In the genomic region with DNA sequence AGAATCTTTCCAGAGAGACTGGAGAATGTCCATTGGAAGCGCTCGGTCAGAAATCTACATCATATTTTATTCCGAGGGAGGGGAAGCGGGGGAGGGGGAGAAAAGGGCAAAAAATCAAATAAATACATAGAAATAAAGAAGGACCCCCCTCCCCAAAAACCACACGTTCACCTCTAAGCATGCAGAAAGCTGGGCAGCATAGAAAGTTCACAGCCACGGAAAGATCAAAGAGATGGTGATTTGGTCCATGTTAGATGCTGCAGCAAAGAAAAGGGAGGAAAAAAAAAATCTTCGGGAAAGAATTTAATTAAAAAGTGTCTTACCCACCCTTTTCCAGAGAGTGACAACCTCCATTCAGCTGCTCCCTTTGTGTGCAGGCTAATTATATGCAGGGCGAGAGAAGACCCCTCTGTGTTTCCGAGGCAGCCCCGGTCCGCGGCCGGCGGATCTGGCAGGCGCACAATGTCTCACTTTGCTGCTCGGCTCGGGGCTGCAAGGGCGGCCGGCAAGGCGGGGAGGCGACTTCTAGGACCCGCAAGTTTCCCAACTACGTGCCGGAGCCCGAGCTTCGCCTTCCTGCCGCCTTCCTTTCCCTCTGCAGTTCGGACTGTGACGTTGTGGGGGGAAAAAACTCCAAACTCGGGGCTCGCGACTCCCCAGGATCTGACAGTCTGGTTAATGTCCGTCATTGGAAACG, we compare ENCODE assay signal across 11 cellular contexts. TPM values are rescaled to one million over a fixed set of nuclear protein-coding genes. Genes with fewer than 3 reads are reported as not detected.
DNase-seq lines count a peak whose midpoint lies in the region; ATAC-seq, FAIRE-seq and TF ChIP-seq lines count a peak whose summit lies in the region.
"Had no signal": no experiment of that assay in that cellular context is flagged by ENCODE, and none has a peak within 500 bp of the region (broad histone marks: within the 10 kb centered on the region; RNA-seq: fewer than 3 reads in every experiment).

No MANE protein-coding gene starts in this region.

- H3K4ac ChIP-seq in IMR-90 (ENCODE audit: low read depth, low read length) = no peak overlapping the region

- DNase-seq in A549 (ENCODE audit: low read depth in 1 of 2, low spot score in 1 of 2) (no peak), IMR-90 (no peak), endothelial cell (ENCODE audit: low spot score) (peak; percentile 54), midbrain (lab: John Stamatoyannopoulos, UW) (peak; percentile 17), DMS153 treated with DMSO at 0.1 percent for 48 hours (lab: John Stamatoyannopoulos, UW; ENCODE audit: unreplicated experiment) (no peak), GM19239 (ENCODE audit: insufficient read length, low spot score) (no peak), UCSD-AML1 (lab: John Stamatoyannopoulos, UW; ENCODE audit: unreplicated experiment) (no peak)
- no peak for DNase-seq in activated naive CD4-positive, alpha-beta T cell treated with anti-CD3 and anti-CD28 coated beads, Interleukin-2, amount 10 ng/mL, durations not matched to agents 7 days and 5 days

- dilution Hi-C loops in IMR-90 (cut with HindIII; ENCODE audit: low sequenced_read_pairs, unreplicated experiment) = no loop called here

- H3K27me3 ChIP-seq in IMR-90 (ENCODE audit: control insufficient read depth, insufficient read depth, low read length) = peaks cover 42% of the 10 kb centered on the region

- H3K4me3 ChIP-seq in A549 (no peak overlapping the region), IMR-90 (ENCODE audit: insufficient read depth, low read depth, low read length) (peak overlapping the region; percentile 27; the same call in 1 of the 2 replicates)
- H3K4me3 ChIP-seq: adrenal gland had no signal

- H2BK5ac ChIP-seq in IMR-90 (ENCODE audit: low read depth, low read length, poor library complexity, severe bottlenecking) = no peak overlapping the region

- no peaks in the 10 kb centered on the region for H3K9me3 Mint-ChIP-seq in endothelial cell (ENCODE audit: unreplicated experiment)
- no peaks in the 10 kb centered on the region for H3K9me3 Mint-ChIP-seq in activated naive CD4-positive, alpha-beta T cell treated with anti-CD3 and anti-CD28 coated beads, Interleukin-2, amount 10 ng/mL, durations not matched to agents 7 days and 5 days

- no peak overlapping the region for H3K14ac ChIP-seq in IMR-90 (replicated peaks; ENCODE audit: low read depth, low read length)

- no peak overlapping the region for H4K91ac ChIP-seq in IMR-90 (ENCODE audit: insufficient read depth, low read depth, low read length)

- H3K9ac ChIP-seq in IMR-90 (ENCODE audit: low read depth, low read length) = no peak overlapping the region

- WGBS in A549 (ENCODE audit: missing lambda C conversion rate) = 9% methylated on average over 34 of the region's 34 CpGs
- 7% methylated on average over 3 of the region's 34 CpGs; no CpG with 5 or more reads in 1 of the 2 experiments for WGBS in IMR-90 (ENCODE audit: extremely low coverage in 2 of 2, insufficient read length in 1 of 2), 2 experiments

- no peak overlapping the region for H3K23ac ChIP-seq in IMR-90 (ENCODE audit: low read depth, low read length)

- H3K9me3 ChIP-seq in A549 = no peaks in the 10 kb centered on the region
- no peaks in the 10 kb centered on the region for H3K9me3 ChIP-seq in IMR-90 (ENCODE audit: control insufficient read depth, insufficient read depth, low read length)
- H3K9me3 ChIP-seq: adrenal gland had no signal

- no peak overlapping the region for H4K5ac ChIP-seq in IMR-90 (ENCODE audit: low read depth, low read length)

- no peak overlapping the region for H2BK20ac ChIP-seq in IMR-90 (ENCODE audit: low read depth, low read length)

- no peaks in the 10 kb centered on the region for H3K4me1 ChIP-seq in A549
- no peaks in the 10 kb centered on the region for H3K4me1 ChIP-seq in IMR-90 (ENCODE audit: control insufficient read depth, insufficient read depth, low read length)
- H3K4me1 ChIP-seq: adrenal gland had no signal

- H4K20me1 ChIP-seq in IMR-90 (ENCODE audit: insufficient read depth, low read length) = no peaks in the 10 kb centered on the region

- TF ChIP-seq EP300 in A549 (IDR thresholded peaks at IDR 0.05) = no peak

- BruUV-seq in IMR-90 (replicated peaks; lab: Mats Ljungman, UMichigan) = no TSS peak

- peaks cover 26% of the 10 kb centered on the region for H3K27me3 Mint-ChIP-seq in endothelial cell (ENCODE audit: unreplicated experiment)
- peaks cover 60% of the 10 kb centered on the region for H3K27me3 Mint-ChIP-seq in activated naive CD4-positive, alpha-beta T cell treated with anti-CD3 and anti-CD28 coated beads, Interleukin-2, amount 10 ng/mL, durations not matched to agents 7 days and 5 days

- no peak overlapping the region for H3K56ac ChIP-seq in IMR-90 (ENCODE audit: extremely low read depth, insufficient read depth, low read length)

- peaks cover 11% of the 10 kb centered on the region for H3K4me1 Mint-ChIP-seq in endothelial cell (ENCODE audit: unreplicated experiment)
- H3K4me1 Mint-ChIP-seq in activated naive CD4-positive, alpha-beta T cell treated with anti-CD3 and anti-CD28 coated beads, Interleukin-2, amount 10 ng/mL, durations not matched to agents 7 days and 5 days = no peaks in the 10 kb centered on the region

- no peak overlapping the region for H2BK15ac ChIP-seq in IMR-90 (ENCODE audit: low read depth, low read length)

- intact Hi-C loops in IMR-90 (cut with micrococcal nuclease) = no loop called here

- no peaks in the 10 kb centered on the region for H3K79me1 ChIP-seq in IMR-90 (ENCODE audit: low read depth in 1 of 2, low read length in 2 of 2)

- in situ Hi-C loops in IMR-90 (cut with MboI; ENCODE audit: low sequenced_read_pairs) = no loop called here

- H3K4me2 ChIP-seq in A549 (peak overlapping the region; percentile 47; the same call in 1 of the 3 replicates), IMR-90 (ENCODE audit: low read depth, low read length) (peak overlapping the region; percentile 78; the same call in 1 of the 2 replicates)

- TF ChIP-seq CTCF in A549 (IDR thresholded peaks at IDR 0.05) (no peak), IMR-90 (conservative IDR thresholded peaks at IDR 0.05; ENCODE audit: low read depth, low read length) (no peak), endothelial cell (IDR thresholded peaks at IDR 0.05; ENCODE audit: unreplicated experiment) (no peak)

- H3K9me1 ChIP-seq in IMR-90 (ENCODE audit: insufficient read depth, low read length) = no peaks in the 10 kb centered on the region

- no peak overlapping the region for H3K27ac Mint-ChIP-seq in endothelial cell (ENCODE audit: unreplicated experiment)
- H3K27ac Mint-ChIP-seq in activated naive CD4-positive, alpha-beta T cell treated with anti-CD3 and anti-CD28 coated beads, Interleukin-2, amount 10 ng/mL, durations not matched to agents 7 days and 5 days = no peak overlapping the region

- H2BK120ac ChIP-seq in IMR-90 (ENCODE audit: low read depth, low read length) = no peak overlapping the region

- no peak overlapping the region for H2AK9ac ChIP-seq in IMR-90 (replicated peaks; ENCODE audit: low read depth, low read length, poor library complexity)

- FAIRE-seq in A549 (lab: Jason Lieb, UNC) = no peak
- no peak for FAIRE-seq in GM19239 (lab: Jason Lieb, UNC)
- FAIRE-seq: TTC549 had no signal

- no peaks in the 10 kb centered on the region for H3K36me3 Mint-ChIP-seq in endothelial cell (ENCODE audit: low read depth, unreplicated experiment)
- no peaks in the 10 kb centered on the region for H3K36me3 Mint-ChIP-seq in activated naive CD4-positive, alpha-beta T cell treated with anti-CD3 and anti-CD28 coated beads, Interleukin-2, amount 10 ng/mL, durations not matched to agents 7 days and 5 days

- ATAC-seq in A549 (peak in 1 of 2 experiments; percentile 49; a peak in 3 of 6 replicates), IMR-90 (ENCODE audit: low read depth) (peak; percentile 24; the same call in 1 of the 2 replicates)

- H3K27ac ChIP-seq in A549 = no peak overlapping the region
- no peak overlapping the region for H3K27ac ChIP-seq in IMR-90 (ENCODE audit: insufficient read depth, low read length)
- H3K27ac ChIP-seq: adrenal gland, C4-2B had no signal

- H2AK5ac ChIP-seq in IMR-90 (ENCODE audit: low read depth, low read length) = no peak overlapping the region

- H3K4me3 Mint-ChIP-seq in endothelial cell (ENCODE audit: unreplicated experiment) = peak overlapping the region; percentile 80
- no peak overlapping the region for H3K4me3 Mint-ChIP-seq in activated naive CD4-positive, alpha-beta T cell treated with anti-CD3 and anti-CD28 coated beads, Interleukin-2, amount 10 ng/mL, durations not matched to agents 7 days and 5 days

- POLR2A ChIA-PET in A549 (lab: Yijun Ruan, JAX) = no interaction called here
- POLR2A ChIA-PET in IMR-90 (lab: Charles Lee; ENCODE audit: unreplicated experiment) = interaction anchor here (0.7 kb wide), 1 partner anchor 19 kb away, joined by 5 read pairs; no protein-coding TSS in a partner anchor

- CTCF ChIA-PET in A549 (lab: Yijun Ruan, JAX) = no interaction called here
- CTCF ChIA-PET in IMR-90 (lab: Yijun Ruan, JAX) = no interaction called here
- CTCF ChIA-PET in activated naive CD4-positive, alpha-beta T cell treated with anti-CD3 and anti-CD28 coated beads, Interleukin-2, amount 10 ng/mL, durations not matched to agents 7 days and 5 days (lab: Charles Lee) = no interaction called here

- peak overlapping the region; percentile 63 for H2AFZ ChIP-seq in IMR-90 (replicated peaks; ENCODE audit: low read length, poor library complexity)

- H3K18ac ChIP-seq in IMR-90 (ENCODE audit: low read depth, low read length) = no peak overlapping the region

- no peaks in the 10 kb centered on the region for H3K36me3 ChIP-seq in IMR-90 (ENCODE audit: control insufficient read depth, insufficient read depth, low read length)
- H3K36me3 ChIP-seq: adrenal gland had no signal

- H4K8ac ChIP-seq in IMR-90 (ENCODE audit: low read depth in 2 of 2, low read length in 2 of 2) = no peak overlapping the region

- TF ChIP-seq RAD21 in A549 (conservative IDR thresholded peaks at IDR 0.05 in 1 of 2, IDR thresholded peaks at IDR 0.05 in 1 of 2) (no peak), IMR-90 (IDR thresholded peaks at IDR 0.05; ENCODE audit: low read length) (no peak)

- TF ChIP-seq POLR2A in A549 (IDR thresholded peaks at IDR 0.05; ENCODE audit: low read length) = no peak
- no peak for TF ChIP-seq POLR2A in IMR-90 (IDR thresholded peaks at IDR 0.05; ENCODE audit: low read depth, low read length)

TF ChIP-seq in IMR-90, 13 proteins besides CTCF, POLR2A, EP300 and RAD21 (continues in another document):
- TF ChIP-seq RFX5 (IDR thresholded peaks at IDR 0.05; ENCODE audit: low read depth, low read length) (no peak), SMC3 (IDR thresholded peaks at IDR 0.05; ENCODE audit: low read depth, low read length) (no peak)

RNA-seq across cellular contexts. Expression of a gene that starts 0.6 kb away (rescaled TPM):
- not detected in 2 replicates for polyA plus RNA-seq in A549 (2011; rRNA removed)
- not detected in 2 replicates for polyA plus RNA-seq in A549 (2012; cell fraction: cytosol; rRNA removed)
- polyA plus RNA-seq in A549 (2012; cell fraction: nucleus; rRNA removed) = not detected in 2 replicates
- polyA plus RNA-seq in A549 (2017; fragmentation: RNase III; extraction: RNeasy Plus Mini Kit Qiagen cat#74134 plus additional on column Dnase treatment) = not detected in 3 replicates
- not detected in 2 replicates for polyA minus RNA-seq in A549 (2011; rRNA and poly(A)+ RNA removed)
- not detected in 2 replicates for total RNA-seq in IMR-90 (2012; rRNA removed)
- not detected in 2 replicates for polyA plus RNA-seq in IMR-90 (2012; rRNA removed)
- polyA plus RNA-seq in IMR-90 (2012; cell fraction: cytosol; rRNA removed) = not detected in 2 replicates
- polyA plus RNA-seq in IMR-90 (2012; cell fraction: nucleus; rRNA removed; ENCODE audit: low replicate concordance) = not detected in 2 replicates
- total RNA-seq in endothelial cell (ENCODE audit: unreplicated experiment) = not detected

Comparison
In these comparisons a context has a peak if more than half of its experiments do, and no peak if none do; other contexts are left out.
1. DNase-seq: peak in endothelial cell (single experiment) and midbrain (single experiment); none in A549 (0 of 2), IMR-90 (single experiment), DMS153 treated with DMSO at 0.1 percent for 48 hours (single experiment), GM19239 (single experiment), UCSD-AML1 (single experiment) and activated naive CD4-positive, alpha-beta T cell treated with anti-CD3 and anti-CD28 coated beads, Interleukin-2, amount 10 ng/mL, durations not matched to agents 7 days and 5 days (single experiment).